19 cellular contexts compared by ENCODE assay signal in the genomic region with DNA sequence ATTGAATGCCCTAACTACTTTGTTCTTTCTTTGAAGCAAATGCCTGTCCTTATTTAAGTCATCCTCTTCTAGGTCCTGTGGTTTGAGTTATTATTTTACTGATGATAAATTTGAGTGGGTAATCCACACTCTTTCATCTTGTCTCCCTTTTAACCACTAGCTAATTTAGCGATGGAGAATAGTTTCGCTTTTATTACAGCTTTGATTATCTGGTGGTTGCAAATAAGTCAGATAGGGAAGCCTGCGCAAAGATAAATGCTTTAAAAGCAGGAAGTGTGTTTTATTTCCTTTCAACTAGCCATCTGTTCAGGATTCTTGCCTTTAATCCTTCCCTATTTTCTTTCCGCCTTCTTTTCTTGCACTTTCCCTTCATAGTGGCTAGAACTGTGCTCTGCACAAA.
A peak's percentile ranks its signal among the peaks of the same experiment; 100 is the strongest.
DNase-seq lines count a peak whose midpoint lies in the region; ATAC-seq, FAIRE-seq and TF ChIP-seq lines count a peak whose summit lies in the region.
"Had no signal": no experiment of that assay in that cellular context is flagged by ENCODE, and none has a peak within 500 bp of the region (broad histone marks: within the 10 kb centered on the region; RNA-seq: fewer than 3 reads in every experiment).

No MANE protein-coding gene starts in this region.

- H3K9me3 Mint-ChIP-seq in astrocyte (ENCODE audit: unreplicated experiment) = no peaks in the 10 kb centered on the region
- H3K9me3 Mint-ChIP-seq: activated CD4-positive, alpha-beta memory T cell treated with anti-CD3 and anti-CD28 coated beads, Interleukin-2, amount 10 ng/mL, durations not matched to agents 7 days and 5 days; activated T-helper 2 cell treated with anti-CD3 and anti-CD28 coated beads, Interferon-gamma antibody, Interleukin-2, Interleukin-4, amounts not matched to agents 10 μg/mL and 5 μg/mL and 100 μg/mL, durations not matched to agents 14 hours and 24 hours and 36 hours; neural progenitor cell; stimulated activated effector memory CD8-positive, alpha-beta T cell treated with anti-CD3 and anti-CD28 coated beads, Interleukin-12 subunit alpha, Interleukin-12 subunit beta, amount 100 ng/mL, for 72 hours had no signal

- H4K20me1 ChIP-seq in SK-N-SH (ENCODE audit: insufficient read depth) (no peaks in the 10 kb centered on the region), astrocyte (ENCODE audit: insufficient read depth, low read length) (no peaks in the 10 kb centered on the region)

- no peak for TF ChIP-seq EP300 in SK-N-SH (IDR thresholded peaks at IDR 0.05; ENCODE audit: borderline replicate concordance in 1 of 2, low read depth in 1 of 2, low read length in 1 of 2)

- DNase-seq in SK-N-SH (no peak), NCI-H69 (lab: John Stamatoyannopoulos, UW) (peak; percentile 12), astrocyte (ENCODE audit: low read depth) (no peak), small intestine (peak; percentile 29), NCI-H345 (lab: John Stamatoyannopoulos, UW) (no peak), HTR-8/SVneo (ENCODE audit: insufficient read length, low spot score) (no peak)
- DNase-seq in activated CD8-positive, alpha-beta memory T cell treated with anti-CD3 and anti-CD28 coated beads, Interleukin-2, amount 50 U/mL, for 4 hours = no peak
- DNase-seq: activated CD4-positive, alpha-beta memory T cell treated with anti-CD3 and anti-CD28 coated beads, Interleukin-2, amount 10 ng/mL, durations not matched to agents 7 days and 5 days; COR-L47; effector CD4-positive, alpha-beta T cell; NCI-H446 treated with DMSO at 0.1 percent for 48 hours; right lobe of liver; T1000 had no signal

- H2AFZ ChIP-seq in SK-N-SH (ENCODE audit: low read depth) = no peak overlapping the region
- H2AFZ ChIP-seq in astrocyte (ENCODE audit: low read depth, low read length) = no peak overlapping the region
- H2AFZ ChIP-seq: neural progenitor cell had no signal

- TF ChIP-seq RAD21 in SK-N-SH (IDR thresholded peaks at IDR 0.05; ENCODE audit: low read length) = no peak

- no peaks in the 10 kb centered on the region for H3K27me3 Mint-ChIP-seq in astrocyte (ENCODE audit: low read depth, unreplicated experiment)

- no peaks in the 10 kb centered on the region for H3K36me3 ChIP-seq in SK-N-SH (replicated peaks in 1 of 2; ENCODE audit: control insufficient read depth in 1 of 2, insufficient read depth in 2 of 2, low read length in 1 of 2)
- no peaks in the 10 kb centered on the region for H3K36me3 ChIP-seq in astrocyte (ENCODE audit: insufficient read depth, low read length)
- no peaks in the 10 kb centered on the region for H3K36me3 ChIP-seq in small intestine (ENCODE audit: control insufficient read depth in 2 of 2, insufficient read depth in 2 of 2, low read length in 2 of 2)
- H3K36me3 ChIP-seq: ascending aorta, neural progenitor cell, right lobe of liver had no signal

- no peaks in the 10 kb centered on the region for H3K9me3 ChIP-seq in SK-N-SH
- no peaks in the 10 kb centered on the region for H3K9me3 ChIP-seq in astrocyte (ENCODE audit: insufficient read depth, low read depth, low read length)
- no peaks in the 10 kb centered on the region for H3K9me3 ChIP-seq in small intestine (ENCODE audit: control insufficient read depth, low read depth)
- H3K9me3 ChIP-seq: ascending aorta, right lobe of liver had no signal

- ATAC-seq in SK-N-SH treated with all-trans-retinoic acid at 6 μM for 48 hours = no peak
- ATAC-seq: right lobe of liver; stimulated activated effector memory CD8-positive, alpha-beta T cell treated with anti-CD3 and anti-CD28 coated beads, Interleukin-12 subunit alpha, Interleukin-12 subunit beta, amount 100 ng/mL, for 72 hours had no signal

- H3K9me2 ChIP-seq in SK-N-SH = no peaks in the 10 kb centered on the region

- FAIRE-seq in astrocyte (lab: Jason Lieb, UNC) (peak; percentile 41), small intestine (lab: Jason Lieb, UNC) (no peak), HTR-8/SVneo (lab: Jason Lieb, UNC) (no peak)
- FAIRE-seq: A204.1 had no signal

- H3K79me2 ChIP-seq in SK-N-SH (ENCODE audit: insufficient read depth) (no peaks in the 10 kb centered on the region), astrocyte (ENCODE audit: insufficient read depth, low read length) (no peaks in the 10 kb centered on the region)

- H3K4me1 ChIP-seq in SK-N-SH (ENCODE audit: control insufficient read depth in 1 of 2, insufficient read depth in 2 of 2, low read depth in 1 of 2, low read length in 1 of 2) (peaks cover 17 to 30% of the 10 kb centered on the region in 2 experiments), astrocyte (ENCODE audit: insufficient read depth, low read length) (peaks cover 31% of the 10 kb centered on the region), small intestine (ENCODE audit: control insufficient read depth in 2 of 2, insufficient read depth in 1 of 2, low read depth in 1 of 2, low read length in 1 of 2) (no peaks in the 10 kb centered on the region)
- H3K4me1 ChIP-seq: neural progenitor cell, right lobe of liver had no signal

- H3K4me3 Mint-ChIP-seq in astrocyte (ENCODE audit: unreplicated experiment) = no peak overlapping the region
- H3K4me3 Mint-ChIP-seq: activated CD4-positive, alpha-beta memory T cell treated with anti-CD3 and anti-CD28 coated beads, Interleukin-2, amount 10 ng/mL, durations not matched to agents 7 days and 5 days; neural progenitor cell; stimulated activated effector memory CD8-positive, alpha-beta T cell treated with anti-CD3 and anti-CD28 coated beads, Interleukin-12 subunit alpha, Interleukin-12 subunit beta, amount 100 ng/mL, for 72 hours had no signal

- H3K27ac ChIP-seq in SK-N-SH (ENCODE audit: low read depth in 2 of 2, low read length in 1 of 2) = peak overlapping the region; percentile 87 to 97; a peak in 3 of 4 replicates
- peak overlapping the region; percentile 33 for H3K27ac ChIP-seq in astrocyte (ENCODE audit: low read depth, low read length)
- H3K27ac ChIP-seq in small intestine (ENCODE audit: low read depth in 1 of 2, low read length in 1 of 2) = no peak overlapping the region
- H3K27ac ChIP-seq: neural progenitor cell, right lobe of liver had no signal

- TF ChIP-seq CTCF in SK-N-SH (IDR thresholded peaks at IDR 0.05) (no peak), astrocyte (IDR thresholded peaks at IDR 0.05; ENCODE audit: insufficient read depth, low read depth, low read length) (no peak)

- WGBS in SK-N-SH (ENCODE audit: low lambda C conversion rate) = 96% methylated on average over 4 of the region's 4 CpGs
- WGBS in small intestine, 3 donors = 7 to 40% (median 22%) methylated on average over 4 of the region's 4 CpGs

- CTCF ChIA-PET in SK-N-SH (lab: Yijun Ruan, JAX) = no interaction called here

- H3K4me2 ChIP-seq in SK-N-SH (no peak overlapping the region), astrocyte (ENCODE audit: low read length) (no peak overlapping the region)
- H3K4me2 ChIP-seq: neural progenitor cell had no signal

- no peaks in the 10 kb centered on the region for H3K27me3 ChIP-seq in SK-N-SH (ENCODE audit: insufficient read depth)
- H3K27me3 ChIP-seq in astrocyte (ENCODE audit: insufficient read depth, low read length) = no peaks in the 10 kb centered on the region
- no peaks in the 10 kb centered on the region for H3K27me3 ChIP-seq in small intestine (ENCODE audit: control insufficient read depth in 2 of 2, insufficient read depth in 2 of 2, low read length in 2 of 2)
- H3K27me3 ChIP-seq: ascending aorta, neural progenitor cell, right lobe of liver had no signal

- no peaks in the 10 kb centered on the region for H3K36me3 Mint-ChIP-seq in astrocyte (ENCODE audit: low read depth, unreplicated experiment)
- H3K36me3 Mint-ChIP-seq: neural progenitor cell; stimulated activated effector memory CD8-positive, alpha-beta T cell treated with anti-CD3 and anti-CD28 coated beads, Interleukin-12 subunit alpha, Interleukin-12 subunit beta, amount 100 ng/mL, for 72 hours had no signal

- H3K4me3 ChIP-seq in SK-N-SH (ENCODE audit: low read depth in 2 of 2, low read length in 1 of 2) = no peak overlapping the region
- H3K4me3 ChIP-seq in astrocyte (ENCODE audit: insufficient read depth, low read depth, low read length) = no peak overlapping the region
- H3K4me3 ChIP-seq in small intestine (ENCODE audit: low read depth in 1 of 2, low read length in 2 of 2) = no peak overlapping the region
- H3K4me3 ChIP-seq: ascending aorta, neural progenitor cell, right lobe of liver had no signal

- POLR2A ChIA-PET in SK-N-SH (lab: Yijun Ruan, JAX) = no interaction called here

- peaks cover 13% of the 10 kb centered on the region for H3F3A ChIP-seq in SK-N-SH (replicated peaks; ENCODE audit: insufficient read depth)

- peak overlapping the region; percentile 98 for H3K27ac Mint-ChIP-seq in astrocyte (ENCODE audit: unreplicated experiment)
- H3K27ac Mint-ChIP-seq: activated CD4-positive, alpha-beta memory T cell treated with anti-CD3 and anti-CD28 coated beads, Interleukin-2, amount 10 ng/mL, durations not matched to agents 7 days and 5 days; activated T-helper 2 cell treated with anti-CD3 and anti-CD28 coated beads, Interferon-gamma antibody, Interleukin-2, Interleukin-4, amounts not matched to agents 10 μg/mL and 5 μg/mL and 100 μg/mL, durations not matched to agents 14 hours and 24 hours and 36 hours; neural progenitor cell; stimulated activated effector memory CD8-positive, alpha-beta T cell treated with anti-CD3 and anti-CD28 coated beads, Interleukin-12 subunit alpha, Interleukin-12 subunit beta, amount 100 ng/mL, for 72 hours had no signal

- peaks cover 48% of the 10 kb centered on the region for H3K4me1 Mint-ChIP-seq in astrocyte (ENCODE audit: low read depth, unreplicated experiment)

- no peak overlapping the region for H3K9ac ChIP-seq in SK-N-SH
- peak overlapping the region; percentile 30 for H3K9ac ChIP-seq in astrocyte (ENCODE audit: low read length)
- H3K9ac ChIP-seq: neural progenitor cell had no signal

TF ChIP-seq in SK-N-SH, 30 proteins besides CTCF, POLR2A, EP300 and RAD21 (continues in another document):
- no peak for TF ChIP-seq GABPA (IDR thresholded peaks at IDR 0.05; ENCODE audit: low read depth)
- no peak for TF ChIP-seq EZH2phosphoT487 (IDR thresholded peaks at IDR 0.05; ENCODE audit: borderline replicate concordance, low read depth)

TF ChIP-seq in SK-N-SH treated with all-trans-retinoic acid at 6 μM for 48 hours, 23 proteins besides CTCF, POLR2A, EP300 and RAD21 (continues in another document):
- no peak for TF ChIP-seq OSR1 (CRISPR knock-in tag; IDR thresholded peaks at IDR 0.05)
- TF ChIP-seq, protein P1, sequence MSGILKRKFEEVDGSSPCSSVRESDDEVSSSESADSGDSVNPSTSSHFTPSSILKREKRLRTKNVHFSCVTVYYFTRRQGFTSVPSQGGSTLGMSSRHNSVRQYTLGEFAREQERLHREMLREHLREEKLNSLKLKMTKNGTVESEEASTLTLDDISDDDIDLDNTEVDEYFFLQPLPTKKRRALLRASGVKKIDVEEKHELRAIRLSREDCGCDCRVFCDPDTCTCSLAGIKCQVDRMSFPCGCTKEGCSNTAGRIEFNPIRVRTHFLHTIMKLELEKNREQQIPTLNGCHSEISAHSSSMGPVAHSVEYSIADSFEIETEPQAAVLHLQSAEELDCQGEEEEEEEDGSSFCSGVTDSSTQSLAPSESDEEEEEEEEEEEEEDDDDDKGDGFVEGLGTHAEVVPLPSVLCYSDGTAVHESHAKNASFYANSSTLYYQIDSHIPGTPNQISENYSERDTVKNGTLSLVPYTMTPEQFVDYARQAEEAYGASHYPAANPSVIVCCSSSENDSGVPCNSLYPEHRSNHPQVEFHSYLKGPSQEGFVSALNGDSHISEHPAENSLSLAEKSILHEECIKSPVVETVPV (CRISPR knock-in tag; IDR thresholded peaks at IDR 0.05) = no peak

Comparison
In these comparisons a context has a peak if more than half of its experiments do, and no peak if none do; other contexts are left out.
1. DNase-seq: peak in NCI-H69 (single experiment) and small intestine (single experiment); none in SK-N-SH (single experiment), astrocyte (single experiment), NCI-H345 (single experiment), HTR-8/SVneo (single experiment) and activated CD8-positive, alpha-beta memory T cell treated with anti-CD3 and anti-CD28 coated beads, Interleukin-2, amount 50 U/mL, for 4 hours (single experiment).
2. H3K27ac ChIP-seq: peak in SK-N-SH (2 of 2) and astrocyte (single experiment); none in small intestine (0 of 2).